14 cellular contexts compared by ENCODE assay signal in the genomic region with DNA sequence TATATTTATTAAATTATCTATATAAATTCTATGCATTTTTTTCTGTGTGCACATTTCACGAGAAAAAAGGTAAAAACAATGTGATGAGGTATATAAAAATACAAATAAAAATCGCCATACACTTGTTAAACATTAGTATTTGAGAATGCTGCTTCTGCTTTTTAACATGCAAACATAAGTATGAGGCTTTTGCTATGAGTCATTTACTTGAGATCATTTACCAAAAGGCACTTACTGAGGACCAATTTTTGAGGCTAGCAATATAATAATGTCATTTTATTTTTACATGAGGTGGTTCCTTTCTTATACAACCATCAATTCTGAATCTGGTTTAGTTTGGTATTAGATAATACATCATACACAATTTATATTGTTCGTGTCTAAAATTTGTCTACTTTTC. TPM values are rescaled to one million over a fixed set of nuclear protein-coding genes. Genes with fewer than 3 reads are reported as not detected.
DNase-seq lines count a peak whose midpoint lies in the region; ATAC-seq, FAIRE-seq and TF ChIP-seq lines count a peak whose summit lies in the region.
"Had no signal": no experiment of that assay in that cellular context is flagged by ENCODE, and none has a peak within 500 bp of the region (broad histone marks: within the 10 kb centered on the region; RNA-seq: fewer than 3 reads in every experiment).

No MANE protein-coding gene starts in this region.

- peak; percentile 93 for ATAC-seq in GM18517 (IDR thresholded peaks at IDR 0.05; ENCODE audit: unreplicated experiment)
- ATAC-seq in GM21529 (IDR thresholded peaks at IDR 0.05; ENCODE audit: unreplicated experiment), result peak; percentile 92
- ATAC-seq in HG03139 (IDR thresholded peaks at IDR 0.05; ENCODE audit: unreplicated experiment), result peak; percentile 94

- POLR2A ChIA-PET in activated CD4-positive, alpha-beta memory T cell treated with anti-CD3 and anti-CD28 coated beads, Interleukin-2, amount 10 ng/mL, durations not matched to agents 7 days and 5 days (lab: Charles Lee), result no interaction called here

- no peak for FAIRE-seq in D721Med (lab: Jason Lieb, UNC)
- FAIRE-seq: urothelium cell line had no signal

- no peak overlapping the region for H3K4me3 Mint-ChIP-seq in activated CD4-positive, alpha-beta memory T cell treated with anti-CD3 and anti-CD28 coated beads, Interleukin-2, amount 10 ng/mL, durations not matched to agents 7 days and 5 days
- H3K4me3 Mint-ChIP-seq: activated naive CD4-positive, alpha-beta T cell treated with anti-CD3 and anti-CD28 coated beads, Interleukin-2, amount 50 U/mL, for 24 hours; HFFc6 had no signal

- CTCF ChIA-PET in activated CD4-positive, alpha-beta memory T cell treated with anti-CD3 and anti-CD28 coated beads, Interleukin-2, amount 10 ng/mL, durations not matched to agents 7 days and 5 days (lab: Charles Lee), result no interaction called here

- peaks cover 1% of the 10 kb centered on the region for H3K4me1 Mint-ChIP-seq in activated CD4-positive, alpha-beta memory T cell treated with anti-CD3 and anti-CD28 coated beads, Interleukin-2, amount 10 ng/mL, durations not matched to agents 7 days and 5 days

- no peaks in the 10 kb centered on the region for H3K9me3 Mint-ChIP-seq in activated CD4-positive, alpha-beta memory T cell treated with anti-CD3 and anti-CD28 coated beads, Interleukin-2, amount 10 ng/mL, durations not matched to agents 7 days and 5 days
- H3K9me3 Mint-ChIP-seq: activated naive CD4-positive, alpha-beta T cell treated with anti-CD3 and anti-CD28 coated beads, Interleukin-2, amount 50 U/mL, for 24 hours; HFFc6 had no signal

- no peak for TF ChIP-seq CTCF in D721Med (IDR thresholded peaks at IDR 0.05; ENCODE audit: insufficient read depth, missing control alignments)

- DNase-seq in RKO (ENCODE audit: low spot score) (peak; percentile 13), GOT3 (lab: John Stamatoyannopoulos, UW) (no peak), D721Med (ENCODE audit: insufficient read length, low spot score) (no peak), ecto neural progenitor cell (ENCODE audit: low spot score) (no peak)
- DNase-seq in activated CD4-positive, alpha-beta memory T cell treated with anti-CD3 and anti-CD28 coated beads, Interleukin-2, amount 10 ng/mL, durations not matched to agents 7 days and 5 days, result no peak
- DNase-seq: activated CD4-positive, alpha-beta T cell treated with anti-CD3 and anti-CD28 coated beads for 48 hours; dorsolateral prefrontal cortex; HFFc6; NCI-H446 treated with DMSO at 0.1 percent for 48 hours had no signal

- peaks cover 38% of the 10 kb centered on the region for H3K36me3 Mint-ChIP-seq in activated CD4-positive, alpha-beta memory T cell treated with anti-CD3 and anti-CD28 coated beads, Interleukin-2, amount 10 ng/mL, durations not matched to agents 7 days and 5 days (ENCODE audit: low read depth)

- H3K27ac Mint-ChIP-seq in activated CD4-positive, alpha-beta memory T cell treated with anti-CD3 and anti-CD28 coated beads, Interleukin-2, amount 10 ng/mL, durations not matched to agents 7 days and 5 days, result no peak overlapping the region
- H3K27ac Mint-ChIP-seq: activated naive CD4-positive, alpha-beta T cell treated with anti-CD3 and anti-CD28 coated beads, Interleukin-2, amount 50 U/mL, for 24 hours; HFFc6 had no signal

- no peaks in the 10 kb centered on the region for H3K27me3 Mint-ChIP-seq in activated CD4-positive, alpha-beta memory T cell treated with anti-CD3 and anti-CD28 coated beads, Interleukin-2, amount 10 ng/mL, durations not matched to agents 7 days and 5 days
- H3K27me3 Mint-ChIP-seq: activated naive CD4-positive, alpha-beta T cell treated with anti-CD3 and anti-CD28 coated beads, Interleukin-2, amount 50 U/mL, for 24 hours had no signal

RNA-seq across cellular contexts. Expression of a gene that starts 25.8 kb away (rescaled TPM):
- total RNA-seq in activated CD4-positive, alpha-beta memory T cell treated with anti-CD3 and anti-CD28 coated beads, Interleukin-2, amount 10 ng/mL, durations not matched to agents 7 days and 5 days, result 10 to 100 TPM; 60.2 to 63.1 TPM
